Comparison of ENCODE assay signal across 1 cellular context in genomic region chr6:91167846-91168245, GRCh38.
TF ChIP-seq lines count a peak whose summit lies in the region.

No MANE protein-coding gene starts in this region.

TF ChIP-seq in WTC11, 78 proteins besides CTCF, POLR2A, EP300 and RAD21 (continued from another document):
- no peak for TF ChIP-seq ATF3 (CRISPR knock-in tag; conservative IDR thresholded peaks at IDR 0.05)
- TF ChIP-seq E2F5 (CRISPR knock-in tag; IDR thresholded peaks at IDR 0.05) = no peak
